In genomic region chr6:9745476-9745875, GRCh38 we compare ENCODE assay signal across 19 cellular contexts.
"Had no signal": no experiment of that assay in that cellular context is flagged by ENCODE, and none has a peak within 500 bp of the region (broad histone marks: within the 10 kb centered on the region; RNA-seq: fewer than 3 reads in every experiment).

No MANE protein-coding gene starts in this region.

- H3K4me3 ChIP-seq: adrenal gland, body of pancreas, coronary artery, esophagus squamous epithelium, left ventricle myocardium inferior, right atrium auricular region, thyroid gland had no signal

- H3K4me3 Mint-ChIP-seq: activated CD4-positive, alpha-beta T cell treated with anti-CD3 and anti-CD28 coated beads for 36 hours; activated T-helper 1 cell treated with anti-CD3 and anti-CD28 coated beads, Interleukin-12 subunit alpha, Interleukin-12 subunit beta, Interleukin-2, Interleukin-4 antibody, amounts not matched to agents 30 ng/mL and 10 ng/mL and 1 ng/mL, durations not matched to agents 14 hours and 24 hours and 36 hours; naive B cell; neural crest cell; WTC11 had no signal

- H3K9me3 ChIP-seq: adrenal gland, body of pancreas, esophagus squamous epithelium, left ventricle myocardium inferior, right atrium auricular region, thyroid gland had no signal

- DNase-seq: activated CD4-positive, alpha-beta T cell treated with anti-CD3 and anti-CD28 coated beads for 36 hours; activated CD4-positive, alpha-beta T cell treated with anti-CD3 and anti-CD28 coated beads, Interleukin-2, amount 50 U/mL, for 48 hours; activated gamma-delta T cell treated with Interleukin-2 at 50 U/mL for 16 hours; adrenal gland; body of pancreas; central memory CD4-positive, alpha-beta T cell; effector CD8-positive, alpha-beta T cell; esophagus squamous epithelium; left ventricle myocardium inferior; naive B cell; stimulated activated CD4-positive, alpha-beta T cell treated with anti-CD3 and anti-CD28 coated beads, Interleukin-2, amount 100 ng/mL, for 24 hours; stimulated activated naive CD4-positive, alpha-beta T cell treated with Interleukin-2 at 50 U/mL for 16 hours; thyroid gland had no signal

- H3K36me3 ChIP-seq: adrenal gland, esophagus squamous epithelium, left ventricle myocardium inferior, right atrium auricular region, thyroid gland had no signal

- H3K27me3 Mint-ChIP-seq: activated CD4-positive, alpha-beta T cell treated with anti-CD3 and anti-CD28 coated beads for 36 hours; naive B cell had no signal

- H3K27me3 ChIP-seq: adrenal gland, body of pancreas, esophagus squamous epithelium, right atrium auricular region, thyroid gland had no signal

- H3K4me1 ChIP-seq: adrenal gland, body of pancreas, esophagus squamous epithelium, left ventricle myocardium inferior, right atrium auricular region, thyroid gland had no signal

- H3K27ac ChIP-seq: adrenal gland, body of pancreas, coronary artery, esophagus squamous epithelium, left ventricle myocardium inferior, right atrium auricular region, thyroid gland had no signal

- H3K36me3 Mint-ChIP-seq: activated naive CD4-positive, alpha-beta T cell treated with anti-CD3 and anti-CD28 coated beads, Interleukin-2, amount 50 U/mL, for 72 hours; naive B cell; WTC11 had no signal

- H3K4me1 Mint-ChIP-seq: activated CD4-positive, alpha-beta T cell treated with anti-CD3 and anti-CD28 coated beads for 36 hours; naive B cell; neural crest cell; WTC11 had no signal

- H3K27ac Mint-ChIP-seq: activated CD4-positive, alpha-beta T cell treated with anti-CD3 and anti-CD28 coated beads for 36 hours; activated naive CD4-positive, alpha-beta T cell treated with anti-CD3 and anti-CD28 coated beads, Interleukin-2, amount 50 U/mL, for 72 hours; activated T-helper 1 cell treated with anti-CD3 and anti-CD28 coated beads, Interleukin-12 subunit alpha, Interleukin-12 subunit beta, Interleukin-2, Interleukin-4 antibody, amounts not matched to agents 30 ng/mL and 10 ng/mL and 1 ng/mL, durations not matched to agents 14 hours and 24 hours and 36 hours; naive B cell; WTC11 had no signal
